Comparison of ENCODE assay signal across 21 cellular contexts in genomic region chr5:76610196-76610595, GRCh38. TPM values are rescaled to one million over a fixed set of nuclear protein-coding genes. Genes with fewer than 3 reads are reported as not detected.
"Had no signal": no experiment of that assay in that cellular context is flagged by ENCODE, and none has a peak within 500 bp of the region (broad histone marks: within the 10 kb centered on the region; RNA-seq: fewer than 3 reads in every experiment).

No MANE protein-coding gene starts in this region.

- FAIRE-seq: endothelial cell of umbilical vein had no signal

- H3K4me1 ChIP-seq: left lung, thyroid gland had no signal

- H3K9me3 Mint-ChIP-seq: dendritic cell treated with granulocyte-macrophage colony-stimulating factor and Interleukin-4, amounts not matched to agents 40 ng/mL and 50 ng/mL, for 4 days; T-helper 1 cell treated with Interleukin-12 subunit alpha and Interleukin-12 subunit beta and Interleukin-4 antibody, amounts not matched to agents 30 μg/mL and 1 μg/mL, for 36 hours had no signal

- H3K27me3 Mint-ChIP-seq: dendritic cell treated with granulocyte-macrophage colony-stimulating factor and Interleukin-4, amounts not matched to agents 40 ng/mL and 50 ng/mL, for 4 days had no signal

- H3K27ac ChIP-seq: esophagus muscularis mucosa, gastroesophageal sphincter, heart left ventricle, left lung, thyroid gland, WERI-Rb-1 had no signal

- H3K4me3 Mint-ChIP-seq: dendritic cell treated with granulocyte-macrophage colony-stimulating factor and Interleukin-4, amounts not matched to agents 40 ng/mL and 50 ng/mL, for 4 days; T-helper 1 cell treated with Interleukin-12 subunit alpha and Interleukin-12 subunit beta and Interleukin-4 antibody, amounts not matched to agents 30 μg/mL and 1 μg/mL, for 36 hours had no signal

- DNase-seq: activated CD4-positive, alpha-beta T cell treated with anti-CD3 and anti-CD28 coated beads for 1 hour; activated naive CD4-positive, alpha-beta T cell; anterior cingulate cortex; cerebellar nuclear complex; effector CD8-positive, alpha-beta T cell; heart left ventricle; left lung; midbrain; occipital lobe; retina; stimulated activated CD4-positive, alpha-beta T cell treated with anti-CD3 and anti-CD28 coated beads, Interleukin-1b, Interleukin-23, amount 100 ng/mL, for 48 hours; stimulated activated CD8-positive, alpha-beta memory T cell treated with anti-CD3 and anti-CD28 coated beads, Interleukin-4, amount 100 ng/mL, for 48 hours; stimulated activated naive CD4-positive, alpha-beta T cell treated with Interleukin-2 at 50 U/mL for 16 hours; thyroid gland; WERI-Rb-1 had no signal

- H3K4me3 ChIP-seq: esophagus muscularis mucosa, gastroesophageal sphincter, heart left ventricle, left lung, thyroid gland had no signal

- ATAC-seq: gastroesophageal sphincter, heart left ventricle, left lung had no signal

- H3K9me3 ChIP-seq: esophagus muscularis mucosa, gastroesophageal sphincter, heart left ventricle, left lung, thyroid gland had no signal

- H3K27ac Mint-ChIP-seq: dendritic cell treated with granulocyte-macrophage colony-stimulating factor and Interleukin-4, amounts not matched to agents 40 ng/mL and 50 ng/mL, for 4 days; T-helper 1 cell treated with Interleukin-12 subunit alpha and Interleukin-12 subunit beta and Interleukin-4 antibody, amounts not matched to agents 30 μg/mL and 1 μg/mL, for 36 hours had no signal

- H3K36me3 ChIP-seq: esophagus muscularis mucosa, gastroesophageal sphincter had no signal

RNA-seq across cellular contexts. Expression of gene F2RL2, which starts 13.0 kb away (rescaled TPM):
- total RNA-seq: lung microvascular endothelial cell had no signal
